In the genomic region with DNA sequence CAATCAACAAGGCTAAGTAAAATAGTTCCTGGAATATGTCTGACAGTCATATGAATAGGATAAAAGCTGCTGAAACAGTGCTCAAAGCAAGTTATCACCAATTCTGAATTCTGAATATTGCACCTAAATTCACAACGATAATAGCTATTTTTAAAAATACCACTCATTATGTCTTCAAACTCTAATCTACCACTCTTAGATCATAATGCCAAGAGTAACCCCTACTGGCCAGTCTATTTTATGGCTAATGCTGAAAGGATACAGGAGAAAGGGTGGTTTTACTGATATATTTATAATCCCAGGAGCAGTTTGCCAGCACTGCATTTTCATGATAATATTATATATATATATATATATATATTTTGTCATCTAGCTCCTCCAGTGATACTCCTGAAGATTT, we compare ENCODE assay signal across 8 cellular contexts.
DNase-seq lines count a peak whose midpoint lies in the region; FAIRE-seq and TF ChIP-seq lines count a peak whose summit lies in the region.

No MANE protein-coding gene starts in this region.

- no peak overlapping the region for H2BK20ac ChIP-seq in H1 (ENCODE audit: low read length)

- H4K91ac ChIP-seq in H1 (replicated peaks; ENCODE audit: insufficient read length, low read length) = no peak overlapping the region

- no peaks in the 10 kb centered on the region for H3K9me3 Mint-ChIP-seq in activated T-cell treated with anti-CD3 and anti-CD28 coated beads, Interleukin-2, amount 50 U/mL, for 24 hours

- no peak for TF ChIP-seq POLR2A in H1 (IDR thresholded peaks at IDR 0.05; ENCODE audit: control extremely low read depth in 1 of 2, low read depth in 2 of 2, low read length in 2 of 2)

- WGBS in H1 (ENCODE audit: extremely low coverage in 1 of 2, insufficient coverage in 1 of 2, insufficient read length in 1 of 2, insufficient replicate concordance in 2 of 2, low coverage in 1 of 2, low lambda C conversion rate in 2 of 2, missing lambda C conversion rate in 1 of 2), 2 experiments = 70% methylated on average over 1 of the region's 1 CpG; no CpG with 5 or more reads in 1 of the 2 experiments

- no peak overlapping the region for H3K4me2 ChIP-seq in H1 (ENCODE audit: insufficient read depth in 1 of 2, low read depth in 2 of 2, low read length in 2 of 2)

- H3K79me1 ChIP-seq in H1 (ENCODE audit: low read depth, low read length) = no peaks in the 10 kb centered on the region

- H3K23ac ChIP-seq in H1 (ENCODE audit: insufficient read length) = no peak overlapping the region

- H4K5ac ChIP-seq in H1 (ENCODE audit: insufficient read length, low read depth, low read length) = no peak overlapping the region

- POLR2A ChIA-PET in H1 (lab: Charles Lee; ENCODE audit: partially characterized antibody) = interaction anchor here (0.7 kb wide), 1 partner anchor 173 kb away, joined by 3 read pairs; no protein-coding TSS in a partner anchor

- no peaks in the 10 kb centered on the region for H3K27me3 Mint-ChIP-seq in activated T-cell treated with anti-CD3 and anti-CD28 coated beads, Interleukin-2, amount 50 U/mL, for 24 hours

- FAIRE-seq in H1 (lab: Jason Lieb, UNC) = no peak

- H3K27me3 ChIP-seq in H1 (replicated peaks in 1 of 4; ENCODE audit: control insufficient read depth in 3 of 4, extremely low read depth in 1 of 4, insufficient read depth in 3 of 4, low read length in 3 of 4) = no peaks in the 10 kb centered on the region
- no peaks in the 10 kb centered on the region for H3K27me3 ChIP-seq in effector memory CD4-positive, alpha-beta T cell (replicated peaks; ENCODE audit: control insufficient read depth, insufficient read depth, low read length, poor library complexity, severe bottlenecking)

- DNase-seq in NCI-H82 (lab: John Stamatoyannopoulos, UW) (peak; percentile 43), NCI-H82 treated with DMSO at 0.1 percent for 48 hours (lab: John Stamatoyannopoulos, UW; ENCODE audit: unreplicated experiment) (no peak), H1 (ENCODE audit: low read depth in 1 of 2, low spot score in 2 of 2) (no peak), stromal cell of bone marrow (ENCODE audit: low read depth) (peak; percentile 8)
- DNase-seq in effector memory CD4-positive, alpha-beta T cell = no peak
- DNase-seq in activated CD8-positive, alpha-beta memory T cell treated with anti-CD3 and anti-CD28 coated beads, Interleukin-2, amount 50 U/mL, for 4 hours = no peak
- no peak for DNase-seq in activated T-cell treated with anti-CD3 and anti-CD28 coated beads, Interleukin-2, amount 50 U/mL, for 24 hours

- no peak for TF ChIP-seq EP300 in H1 (IDR thresholded peaks at IDR 0.05; ENCODE audit: borderline replicate concordance in 1 of 2, low read depth in 2 of 2, low read length in 2 of 2)

- no peak overlapping the region for H2AFZ ChIP-seq in H1 (ENCODE audit: low read length)

- CTCF ChIA-PET in H1 (lab: Charles Lee; ENCODE audit: partially characterized antibody) = interaction anchor here (0.6 to 6.5 kb wide), 26 partner anchors 9 to 444 kb away, joined by 3 to 51 read pairs (median 4); no protein-coding TSS in a partner anchor

- peaks cover 10% of the 10 kb centered on the region for H3K4me1 Mint-ChIP-seq in activated T-cell treated with anti-CD3 and anti-CD28 coated beads, Interleukin-2, amount 50 U/mL, for 24 hours (ENCODE audit: low read depth)

- no peak overlapping the region for H4K8ac ChIP-seq in H1 (ENCODE audit: extremely low read depth, insufficient read depth, low read length)

- H3K18ac ChIP-seq in H1 (ENCODE audit: extremely low read depth, low read length) = no peak overlapping the region

- no peaks in the 10 kb centered on the region for H3K36me3 Mint-ChIP-seq in activated T-cell treated with anti-CD3 and anti-CD28 coated beads, Interleukin-2, amount 50 U/mL, for 24 hours (ENCODE audit: low read depth)

- no peaks in the 10 kb centered on the region for H3K79me2 ChIP-seq in H1 (ENCODE audit: control insufficient read depth in 1 of 2, insufficient read depth in 2 of 2, low read length in 2 of 2)

- no peaks in the 10 kb centered on the region for H4K20me1 ChIP-seq in H1 (replicated peaks in 1 of 2; ENCODE audit: control insufficient read depth in 1 of 2, insufficient read depth in 2 of 2, low read length in 2 of 2)

- no peak overlapping the region for H2BK15ac ChIP-seq in H1 (ENCODE audit: low read length)

- no peak overlapping the region for H3K56ac ChIP-seq in H1 (replicated peaks; ENCODE audit: insufficient read length, low read depth, low read length)

- no peak overlapping the region for H3K4me3 Mint-ChIP-seq in activated T-cell treated with anti-CD3 and anti-CD28 coated beads, Interleukin-2, amount 50 U/mL, for 24 hours

- no peak overlapping the region for H3K27ac Mint-ChIP-seq in activated T-cell treated with anti-CD3 and anti-CD28 coated beads, Interleukin-2, amount 50 U/mL, for 24 hours

- no peak overlapping the region for H2AK5ac ChIP-seq in H1 (ENCODE audit: low read depth, low read length)

- H2BK12ac ChIP-seq in H1 (ENCODE audit: low read depth, low read length) = no peak overlapping the region

- TF ChIP-seq CTCF in LNCAP (IDR thresholded peaks at IDR 0.05) (peak; percentile 49), H1 (IDR thresholded peaks at IDR 0.05; ENCODE audit: control extremely low read depth in 1 of 3, insufficient read depth in 1 of 3, low read depth in 1 of 3, low read length in 3 of 3) (peak in 2 of 3 experiments; percentile 18 to 37; a peak in 2 of 4 replicates)

- peaks cover 0 to 3% (median 1%) of the 10 kb centered on the region in 4 experiments; a peak in 2 of 7 replicates for H3K4me1 ChIP-seq in H1 (replicated peaks in 1 of 4; ENCODE audit: control insufficient read depth in 3 of 4, insufficient read depth in 4 of 4, low read length in 3 of 4)
- no peaks in the 10 kb centered on the region for H3K4me1 ChIP-seq in effector memory CD4-positive, alpha-beta T cell (ENCODE audit: control insufficient read depth, insufficient read depth, low read length, poor library complexity, severe bottlenecking)

- H3K23me2 ChIP-seq in H1 (ENCODE audit: low read depth, low read length) = peaks cover 3% of the 10 kb centered on the region; the same call in 1 of the 2 replicates

- no peak overlapping the region for H3K4ac ChIP-seq in H1 (replicated peaks; ENCODE audit: insufficient read length, low read depth, low read length)

- peak; percentile 59 to 67 for TF ChIP-seq RAD21 in H1 (IDR thresholded peaks at IDR 0.05 in 1 of 2, conservative IDR thresholded peaks at IDR 0.05 in 1 of 2; ENCODE audit: low read depth in 2 of 2, low read length in 2 of 2)

- H3K14ac ChIP-seq in H1 (ENCODE audit: insufficient read length) = no peak overlapping the region

- H3K9me3 ChIP-seq in H1 (ENCODE audit: insufficient read depth in 2 of 2, low read depth in 1 of 2, low read length in 1 of 2) = no peaks in the 10 kb centered on the region
- no peaks in the 10 kb centered on the region for H3K9me3 ChIP-seq in effector memory CD4-positive, alpha-beta T cell (ENCODE audit: control insufficient read depth, low read length)

- H3K9ac ChIP-seq in H1 (replicated peaks in 1 of 4; ENCODE audit: extremely low read depth in 1 of 4, low read depth in 3 of 4, low read length in 3 of 4) = no peak overlapping the region

- H2BK5ac ChIP-seq in H1 (ENCODE audit: low read depth, low read length) = no peak overlapping the region

- H3K4me3 ChIP-seq in H1 (ENCODE audit: extremely low read depth in 1 of 4, insufficient read depth in 2 of 4, low read depth in 3 of 4, low read length in 4 of 4) = no peak overlapping the region
- H3K4me3 ChIP-seq in effector memory CD4-positive, alpha-beta T cell (ENCODE audit: insufficient read depth, low read depth, low read length, poor library complexity, severe bottlenecking) = no peak overlapping the region

- H3K27ac ChIP-seq in H1 (ENCODE audit: low read depth, low read length) = no peak overlapping the region
- H3K27ac ChIP-seq in effector memory CD4-positive, alpha-beta T cell (ENCODE audit: insufficient read depth, low read length, poor library complexity, severe bottlenecking) = no peak overlapping the region

- no peaks in the 10 kb centered on the region for H3K36me3 ChIP-seq in H1 (ENCODE audit: control insufficient read depth in 2 of 4, insufficient read depth in 4 of 4, low read length in 3 of 4)
- no peaks in the 10 kb centered on the region for H3K36me3 ChIP-seq in effector memory CD4-positive, alpha-beta T cell (ENCODE audit: control insufficient read depth, insufficient read depth, low read length)

- no peak overlapping the region for H2BK120ac ChIP-seq in H1 (replicated peaks; ENCODE audit: low read depth, low read length)

TF ChIP-seq in H1, 55 proteins besides CTCF, POLR2A, EP300 and RAD21 (continues in another document):
- TF ChIP-seq TBP (IDR thresholded peaks at IDR 0.05; ENCODE audit: low read depth, low read length) (no peak), SP1 (IDR thresholded peaks at IDR 0.05; ENCODE audit: low read depth, low read length) (no peak), NRF1 (IDR thresholded peaks at IDR 0.05; ENCODE audit: low read depth, low read length) (no peak), PHF8 (conservative IDR thresholded peaks at IDR 0.05; ENCODE audit: low read depth, low read length) (no peak), SAP30 (IDR thresholded peaks at IDR 0.05; ENCODE audit: insufficient read depth, insufficient replicate concordance, low read length) (no peak), BACH1 (IDR thresholded peaks at IDR 0.05; ENCODE audit: low read length) (no peak), TAF1 (IDR thresholded peaks at IDR 0.05; ENCODE audit: low read depth, low read length) (no peak)

Comparison
In these comparisons a context has a peak if more than half of its experiments do, and no peak if none do; other contexts are left out.
1. DNase-seq: peak in NCI-H82 (single experiment) and stromal cell of bone marrow (single experiment); none in NCI-H82 treated with DMSO at 0.1 percent for 48 hours (single experiment), H1 (0 of 2), effector memory CD4-positive, alpha-beta T cell (0 of 3), activated CD8-positive, alpha-beta memory T cell treated with anti-CD3 and anti-CD28 coated beads, Interleukin-2, amount 50 U/mL, for 4 hours (single experiment) and activated T-cell treated with anti-CD3 and anti-CD28 coated beads, Interleukin-2, amount 50 U/mL, for 24 hours (single experiment).